Comparison of ENCODE assay signal across 8 cellular contexts in the genomic region with DNA sequence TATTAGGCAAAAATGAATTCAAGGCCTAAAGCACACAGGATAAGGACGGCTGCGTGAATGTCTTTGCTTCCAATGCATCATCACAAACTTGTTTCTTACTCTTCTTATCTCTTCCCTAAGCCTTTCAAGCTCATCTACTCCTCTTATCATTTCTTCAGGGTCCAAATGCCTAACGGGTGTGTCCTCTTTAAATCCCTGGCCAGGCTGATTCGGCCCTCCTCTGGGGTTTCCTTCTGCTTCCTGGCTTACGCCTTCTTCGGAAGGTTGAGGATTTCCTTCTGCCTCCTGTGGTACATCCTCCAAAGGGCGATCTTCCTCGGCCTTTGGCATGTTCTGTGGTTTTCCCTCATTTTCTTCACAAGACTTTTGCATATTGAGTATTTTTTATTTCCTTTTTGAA.
DNase-seq lines count a peak whose midpoint lies in the region; TF ChIP-seq lines count a peak whose summit lies in the region.

No MANE protein-coding gene starts in this region.

- no peaks in the 10 kb centered on the region for H3K27me3 Mint-ChIP-seq in dendritic cell treated with granulocyte-macrophage colony-stimulating factor and Interleukin-4, amounts not matched to agents 40 ng/mL and 50 ng/mL, for 4 days

- H3K9me3 ChIP-seq in Loucy (ENCODE audit: insufficient read depth, low read depth, low read length): no peaks in the 10 kb centered on the region
- no peaks in the 10 kb centered on the region for H3K9me3 ChIP-seq in muscle layer of duodenum (ENCODE audit: control insufficient read depth in 1 of 2, low read length in 2 of 2)

- H3K4me1 Mint-ChIP-seq in dendritic cell treated with granulocyte-macrophage colony-stimulating factor and Interleukin-4, amounts not matched to agents 40 ng/mL and 50 ng/mL, for 4 days (ENCODE audit: low read depth): peaks cover 24% of the 10 kb centered on the region

- peak overlapping the region; percentile 93 for H3K4me2 ChIP-seq in Loucy (ENCODE audit: low read depth, low read length, poor library complexity, severe bottlenecking)

- peak overlapping the region; percentile 98 for H3K9ac ChIP-seq in Loucy (ENCODE audit: low read depth, low read length, poor library complexity, severe bottlenecking)

- peaks cover 16% of the 10 kb centered on the region for H4K20me1 ChIP-seq in Loucy (ENCODE audit: insufficient read depth, low read length, poor library complexity, severe bottlenecking)

- TF ChIP-seq CTCF in Loucy (conservative IDR thresholded peaks at IDR 0.05; ENCODE audit: low read length): no peak

- H3K9me2 ChIP-seq in Loucy (replicated peaks; ENCODE audit: low read depth, low read length): no peaks in the 10 kb centered on the region

- DNase-seq in T-helper 9 cell (no peak), germinal center (ENCODE audit: low spot score) (no peak), GDM1 (lab: John Stamatoyannopoulos, UW) (no peak)
- DNase-seq in stimulated activated CD4-positive, alpha-beta T cell treated with anti-CD3 and anti-CD28 coated beads, Interleukin-1b, Interleukin-23, amount 100 ng/mL, for 48 hours: no peak

- H3K36me3 Mint-ChIP-seq in dendritic cell treated with granulocyte-macrophage colony-stimulating factor and Interleukin-4, amounts not matched to agents 40 ng/mL and 50 ng/mL, for 4 days (ENCODE audit: low read depth): peaks cover 29% of the 10 kb centered on the region

- H3K27ac ChIP-seq in ACC112 (ENCODE audit: low read depth, low read length) (peak overlapping the region; percentile 78), muscle layer of duodenum (ENCODE audit: low read length) (peak overlapping the region; percentile 92)

- intact Hi-C loops in dendritic cell treated with granulocyte-macrophage colony-stimulating factor and Interleukin-4, amounts not matched to agents 40 ng/mL and 50 ng/mL, for 4 days (cut with micrococcal nuclease): loop anchor here (10.0 kb wide), 1 partner anchor 299 kb away; no protein-coding TSS in a partner anchor

- H2AFZ ChIP-seq in ACC112 (ENCODE audit: low read length, unreplicated experiment): no peak overlapping the region
- no peak overlapping the region for H2AFZ ChIP-seq in Loucy (ENCODE audit: low read length)

- peaks cover 5% of the 10 kb centered on the region for H3K36me3 ChIP-seq in ACC112 (ENCODE audit: insufficient read depth, low read length)
- H3K36me3 ChIP-seq in Loucy (ENCODE audit: insufficient read depth, low read length): no peaks in the 10 kb centered on the region
- H3K36me3 ChIP-seq in muscle layer of duodenum (ENCODE audit: control insufficient read depth in 1 of 2, insufficient read depth in 2 of 2, low read length in 2 of 2): no peaks in the 10 kb centered on the region

- H3K9me3 Mint-ChIP-seq in dendritic cell treated with granulocyte-macrophage colony-stimulating factor and Interleukin-4, amounts not matched to agents 40 ng/mL and 50 ng/mL, for 4 days: no peaks in the 10 kb centered on the region

- H3K4me1 ChIP-seq in ACC112 (ENCODE audit: control insufficient read depth, insufficient read depth, low read length, unreplicated experiment) (peaks cover 13% of the 10 kb centered on the region), Loucy (ENCODE audit: insufficient read depth, low read length, poor library complexity, severe bottlenecking) (peaks cover 14% of the 10 kb centered on the region), muscle layer of duodenum (ENCODE audit: control insufficient read depth in 1 of 2, insufficient read depth in 2 of 2, low read length in 2 of 2) (peaks cover 0 to 9% of the 10 kb centered on the region in 2 donors)

- H3K4me3 ChIP-seq in ACC112 (ENCODE audit: low read depth, low read length): peak overlapping the region; percentile 92
- peak overlapping the region; percentile 97 for H3K4me3 ChIP-seq in Loucy (ENCODE audit: low read length, poor library complexity, severe bottlenecking)
- peak overlapping the region; percentile 79 to 96 for H3K4me3 ChIP-seq in muscle layer of duodenum (ENCODE audit: low read depth in 1 of 2, low read length in 2 of 2)

- peaks cover 32% of the 10 kb centered on the region for H3K79me2 ChIP-seq in ACC112 (ENCODE audit: control insufficient read depth, insufficient read depth, low read length, unreplicated experiment)
- peaks cover 37% of the 10 kb centered on the region for H3K79me2 ChIP-seq in Loucy (ENCODE audit: insufficient read depth, low read length)

- H3K27me3 ChIP-seq in ACC112 (ENCODE audit: insufficient read depth, low read length): no peaks in the 10 kb centered on the region
- H3K27me3 ChIP-seq in Loucy (ENCODE audit: insufficient read depth, low read length, poor library complexity, severe bottlenecking): no peaks in the 10 kb centered on the region
- H3K27me3 ChIP-seq in muscle layer of duodenum (ENCODE audit: low read depth, low read length): no peaks in the 10 kb centered on the region

- H3K4me3 Mint-ChIP-seq in dendritic cell treated with granulocyte-macrophage colony-stimulating factor and Interleukin-4, amounts not matched to agents 40 ng/mL and 50 ng/mL, for 4 days: peak overlapping the region; percentile 97

- H3F3A ChIP-seq in Loucy (ENCODE audit: low read depth): no peaks in the 10 kb centered on the region

- peak overlapping the region; percentile 90 for H3K27ac Mint-ChIP-seq in dendritic cell treated with granulocyte-macrophage colony-stimulating factor and Interleukin-4, amounts not matched to agents 40 ng/mL and 50 ng/mL, for 4 days
